9 cellular contexts compared by ENCODE assay signal in the genomic region with DNA sequence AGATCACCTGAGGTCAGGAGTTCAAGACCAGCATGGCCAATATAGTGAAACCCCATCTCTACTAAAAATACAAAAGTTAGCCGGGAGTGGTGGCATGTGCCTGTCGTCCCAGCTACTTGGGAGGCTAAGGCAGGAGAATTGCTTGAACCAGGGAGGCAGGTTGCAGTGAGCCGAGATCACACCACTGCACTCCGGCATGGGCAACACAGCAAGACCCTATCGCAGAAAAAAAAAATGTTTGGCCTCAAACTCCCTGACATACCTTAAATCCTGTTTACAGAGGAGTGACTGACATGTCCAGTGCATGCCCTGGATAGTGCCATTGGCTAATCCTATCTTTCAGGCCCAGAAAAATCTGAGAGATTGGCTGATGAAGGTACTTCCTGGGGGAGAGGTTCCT. TPM values are rescaled to one million over a fixed set of nuclear protein-coding genes. Genes with fewer than 3 reads are reported as not detected.
"Had no signal": no experiment of that assay in that cellular context is flagged by ENCODE, and none has a peak within 500 bp of the region (broad histone marks: within the 10 kb centered on the region; RNA-seq: fewer than 3 reads in every experiment).

No MANE protein-coding gene starts in this region.

- H3K9me3 Mint-ChIP-seq: IgD-negative memory B cell had no signal

- H3K4me3 ChIP-seq: HAP-1 had no signal

- H3K27me3 Mint-ChIP-seq: IgD-negative memory B cell had no signal

- H3K4me3 Mint-ChIP-seq: IgD-negative memory B cell had no signal

- ATAC-seq: HCT116 had no signal

- H3K36me3 Mint-ChIP-seq: IgD-negative memory B cell had no signal

- H3K9me3 ChIP-seq: HAP-1 had no signal

- H3K27ac Mint-ChIP-seq: IgD-negative memory B cell had no signal

- DNase-seq: GOT3, H7, KG1 had no signal

- H3K4me1 ChIP-seq: HAP-1 had no signal

- FAIRE-seq: HTR-8/SVneo had no signal

RNA-seq across cellular contexts. Expression of a gene that starts 29.6 kb away (rescaled TPM):
- total RNA-seq: H4, H7 had no signal
- polyA plus RNA-seq: IgD-negative memory B cell had no signal

RNA-seq across cellular contexts. Expression of a gene that starts 45.5 kb away (rescaled TPM):
- total RNA-seq: H7, HT-29 had no signal
